In the genomic region with DNA sequence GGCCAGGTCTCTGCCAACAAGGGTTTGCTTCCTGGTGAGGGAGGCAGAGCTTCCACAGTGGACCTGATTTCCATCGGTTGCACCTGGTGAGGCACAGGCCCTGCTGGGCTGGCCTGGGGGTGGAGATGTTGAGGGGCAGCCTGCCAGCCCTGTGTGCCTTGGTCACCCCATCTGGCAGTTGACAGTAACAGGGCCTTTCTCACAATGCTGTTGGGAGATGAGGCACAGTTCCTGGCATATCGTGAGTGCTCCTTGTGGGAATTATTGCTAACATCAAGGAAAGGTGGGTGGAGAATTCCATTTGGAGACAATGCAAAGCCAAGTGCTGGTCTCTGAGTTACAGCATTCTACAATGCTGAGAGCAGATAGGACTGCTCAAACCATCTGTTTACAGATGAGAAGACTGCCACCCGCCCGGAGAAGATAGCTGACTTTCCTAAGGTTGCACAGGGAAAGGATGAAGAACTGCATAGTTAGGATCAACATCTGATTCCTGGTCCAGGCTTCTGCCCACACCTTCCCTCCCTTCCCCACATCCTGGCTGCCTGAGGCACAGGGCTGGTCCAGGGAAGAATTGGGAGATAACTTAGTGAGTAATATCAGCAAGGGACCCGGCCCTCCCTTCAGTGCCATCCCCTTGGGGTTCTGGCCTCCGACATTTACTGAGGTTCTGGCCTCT, we compare ENCODE assay signal across 12 cellular contexts. TPM values are rescaled to one million over a fixed set of nuclear protein-coding genes. Genes with fewer than 3 reads are reported as not detected.
A peak's percentile ranks its signal among the peaks of the same experiment; 100 is the strongest.
DNase-seq lines count a peak whose midpoint lies in the region; ATAC-seq and TF ChIP-seq lines count a peak whose summit lies in the region.
"Had no signal": no experiment of that assay in that cellular context is flagged by ENCODE, and none has a peak within 500 bp of the region (broad histone marks: within the 10 kb centered on the region; RNA-seq: fewer than 3 reads in every experiment).

No MANE protein-coding gene starts in this region.

- DNase-seq in DMS 273 (lab: John Stamatoyannopoulos, UW; ENCODE audit: unreplicated experiment) (peak; percentile 45), DMS 273 treated with DMSO at 0.1 percent for 48 hours (lab: John Stamatoyannopoulos, UW) (no peak), chondrocyte (ENCODE audit: low spot score) (no peak), right lobe of liver (peak in 1 of 3 donors; percentile 77), suprapubic skin (ENCODE audit: low spot score in 2 of 2) (no peak), NCI-H2196 treated with DMSO at 0.1 percent for 48 hours (lab: John Stamatoyannopoulos, UW; ENCODE audit: unreplicated experiment) (no peak)
- DNase-seq in activated CD4-positive, alpha-beta T cell treated with anti-CD3 and anti-CD28 coated beads for 1 hour: no peak
- DNase-seq: activated CD4-positive, alpha-beta T cell treated with anti-CD3 and anti-CD28 coated beads for 36 hours; amniotic stem cell had no signal

- H3K4me1 Mint-ChIP-seq in chondrocyte (ENCODE audit: low read depth): peaks cover 19% of the 10 kb centered on the region

- TF ChIP-seq CTCF in chondrocyte (IDR thresholded peaks at IDR 0.05): no peak
- no peak for TF ChIP-seq CTCF in right lobe of liver (IDR thresholded peaks at IDR 0.05)
- TF ChIP-seq CTCF in suprapubic skin (IDR thresholded peaks at IDR 0.05): no peak

- no peaks in the 10 kb centered on the region for H3K9me3 ChIP-seq in right lobe of liver
- no peaks in the 10 kb centered on the region for H3K9me3 ChIP-seq in suprapubic skin

- no peak overlapping the region for H3K27ac Mint-ChIP-seq in chondrocyte (ENCODE audit: unreplicated experiment)
- H3K27ac Mint-ChIP-seq: activated CD4-positive, alpha-beta T cell treated with anti-CD3 and anti-CD28 coated beads for 36 hours had no signal

- intact Hi-C loops in right lobe of liver (cut with DNase I): no loop called here

- 80% methylated on average over 1 of the region's 6 CpGs for WGBS in right lobe of liver (ENCODE audit: insufficient coverage, low coverage, low lambda C conversion rate, missing lambda C conversion rate)
- WGBS in suprapubic skin: 58% methylated on average over 5 of the region's 6 CpGs

- no peak for TF ChIP-seq EP300 in suprapubic skin (IDR thresholded peaks at IDR 0.05)

- peak overlapping the region; percentile 83 for H3K4me3 Mint-ChIP-seq in chondrocyte (ENCODE audit: unreplicated experiment)

- ATAC-seq in right lobe of liver (peak in 3 of 4 donors; percentile 4 to 49 (median 7)), HG03457 (IDR thresholded peaks at IDR 0.05; ENCODE audit: unreplicated experiment) (no peak)
- ATAC-seq: activated CD4-positive, alpha-beta T cell treated with anti-CD3 and anti-CD28 coated beads for 36 hours had no signal

- no peaks in the 10 kb centered on the region for H3K9me3 Mint-ChIP-seq in chondrocyte (ENCODE audit: low read depth)

- no peaks in the 10 kb centered on the region for H3K36me3 Mint-ChIP-seq in chondrocyte (ENCODE audit: low read depth)

- H3K27me3 ChIP-seq in right lobe of liver (no peaks in the 10 kb centered on the region), suprapubic skin (no peaks in the 10 kb centered on the region)

- H3K4me3 ChIP-seq in right lobe of liver: peak overlapping the region in 2 of 3 donors; percentile 9 to 94
- H3K4me3 ChIP-seq in suprapubic skin: peak overlapping the region; percentile 73

- H3K36me3 ChIP-seq in right lobe of liver (no peaks in the 10 kb centered on the region), suprapubic skin (no peaks in the 10 kb centered on the region)

- H3K27ac ChIP-seq in right lobe of liver (peak overlapping the region in 2 of 3 donors; percentile 29 to 81), suprapubic skin (peak overlapping the region; percentile 4)
- H3K27ac ChIP-seq: 22Rv1 had no signal

- TF ChIP-seq POLR2A in right lobe of liver (IDR thresholded peaks at IDR 0.05): peak; percentile 48
- no peak for TF ChIP-seq POLR2A in suprapubic skin (IDR thresholded peaks at IDR 0.05)

- H3K4me1 ChIP-seq in right lobe of liver: peaks cover 0 to 37% (median 14%) of the 10 kb centered on the region in 4 donors
- peaks cover 37% of the 10 kb centered on the region for H3K4me1 ChIP-seq in suprapubic skin

- H3K27me3 Mint-ChIP-seq in chondrocyte (ENCODE audit: low read depth): peaks cover 15% of the 10 kb centered on the region

RNA-seq across cellular contexts. Expression of a gene that starts 1.8 kb away (rescaled TPM):
- 9.1 to 19.8 TPM (median 19.1 TPM) in 3 replicates for total RNA-seq in chondrocyte
- 100 to 1,000 TPM in 3 of 6 experiments, 10 to 100 TPM in 3; 59.7 to 117 (median 86.9) TPM for total RNA-seq in right lobe of liver
- total RNA-seq in suprapubic skin: 10 to 100 TPM; 52.9 to 95.6 (median 68.3) TPM

RNA-seq across cellular contexts. Expression of a gene that starts 42.0 kb away (rescaled TPM):
- total RNA-seq in chondrocyte (51.8 to 83.8 TPM (median 81.4 TPM) in 3 replicates), right lobe of liver (1 to 10 TPM; 1.3 to 8.3 (median 4.6) TPM), suprapubic skin (1 to 10 TPM; 1.5 to 5.6 (median 3.3) TPM)
- total RNA-seq: activated CD4-positive, alpha-beta T cell treated with anti-CD3 and anti-CD28 coated beads for 36 hours; glomerular endothelial cell had no signal
